ENCODE assay signal across 19 cellular contexts in genomic region chr12:1913377-1914115, GRCh38. TPM values are rescaled to one million over a fixed set of nuclear protein-coding genes. Genes with fewer than 3 reads are reported as not detected.
DNase-seq lines count a peak whose midpoint lies in the region; ATAC-seq, FAIRE-seq and TF ChIP-seq lines count a peak whose summit lies in the region.
"Had no signal": no experiment of that assay in that cellular context is flagged by ENCODE, and none has a peak within 500 bp of the region (broad histone marks: within the 10 kb centered on the region; RNA-seq: fewer than 3 reads in every experiment).

No MANE protein-coding gene starts in this region.

- H3K9me3 ChIP-seq in esophagus muscularis mucosa, result no peaks in the 10 kb centered on the region
- H3K9me3 ChIP-seq in spleen, result no peaks in the 10 kb centered on the region
- H3K9me3 ChIP-seq: adrenal gland, pancreas had no signal

- H3K4me3 ChIP-seq in H7 (ENCODE audit: insufficient read depth, low read depth, low read length), result no peak overlapping the region
- H3K4me3 ChIP-seq in esophagus muscularis mucosa, result no peak overlapping the region
- no peak overlapping the region for H3K4me3 ChIP-seq in spleen
- H3K4me3 ChIP-seq: adrenal gland, pancreas had no signal

- FAIRE-seq in GM19239 (lab: Jason Lieb, UNC), result no peak
- FAIRE-seq: G401.6, pancreas, RCC 7860 had no signal

- H3K27me3 Mint-ChIP-seq in T-helper 2 cell treated with Interferon-gamma antibody and Interleukin-4, amounts not matched to agents 5 μg/mL and 100 μg/mL, for 36 hours (ENCODE audit: low read depth), result peaks cover 13% of the 10 kb centered on the region

- H3K27me3 ChIP-seq in H7 (ENCODE audit: control insufficient read depth, insufficient read depth, low read length) (no peaks in the 10 kb centered on the region), esophagus muscularis mucosa (peaks cover 0 to 17% (median 0%) of the 10 kb centered on the region in 4 donors), spleen (replicated peaks in 1 of 7) (peaks cover 0 to 11% (median 0%) of the 10 kb centered on the region in 7 donors)
- H3K27me3 ChIP-seq: adrenal gland, pancreas had no signal

- no peak overlapping the region for H3K4me3 Mint-ChIP-seq in T-helper 2 cell treated with Interferon-gamma antibody and Interleukin-4, amounts not matched to agents 5 μg/mL and 100 μg/mL, for 36 hours
- H3K4me3 Mint-ChIP-seq: stimulated activated naive CD8-positive, alpha-beta T cell treated with anti-CD3 and anti-CD28 coated beads, Interleukin-15, amount 100 ng/mL, for 72 hours had no signal

- peak; percentile 2 for DNase-seq in T-helper 2 cell treated with Interferon-gamma antibody and Interleukin-4, amounts not matched to agents 5 μg/mL and 100 μg/mL, for 36 hours (ENCODE audit: low spot score)
- no peak for DNase-seq in T-helper 2 cell
- DNase-seq in H7, result peak; percentile 75
- DNase-seq in esophagus muscularis mucosa (ENCODE audit: extremely low spot score), result peak; percentile 79
- DNase-seq in spleen, result peak; percentile 57
- no peak for DNase-seq in NCI-H2196 treated with DMSO at 0.1 percent for 48 hours (lab: John Stamatoyannopoulos, UW; ENCODE audit: unreplicated experiment)
- DNase-seq in GM19239 (ENCODE audit: insufficient read length, low spot score), result no peak
- DNase-seq: 8988T; CD8-positive, alpha-beta memory T cell; NCI-H2029; NCI-H69; stimulated activated naive CD8-positive, alpha-beta T cell treated with anti-CD3 and anti-CD28 coated beads, Interleukin-15, amount 100 ng/mL, for 72 hours; WERI-Rb-1 had no signal

- H3K27ac Mint-ChIP-seq in T-helper 2 cell treated with Interferon-gamma antibody and Interleukin-4, amounts not matched to agents 5 μg/mL and 100 μg/mL, for 36 hours, result no peak overlapping the region
- H3K27ac Mint-ChIP-seq: CD8-positive, alpha-beta memory T cell; stimulated activated naive CD8-positive, alpha-beta T cell treated with anti-CD3 and anti-CD28 coated beads, Interleukin-15, amount 100 ng/mL, for 72 hours had no signal

- ATAC-seq in GM19452 (IDR thresholded peaks at IDR 0.05; ENCODE audit: unreplicated experiment), result no peak
- ATAC-seq: pancreas; stimulated activated naive CD8-positive, alpha-beta T cell treated with anti-CD3 and anti-CD28 coated beads, Interleukin-15, amount 100 ng/mL, for 72 hours had no signal

- no peak for TF ChIP-seq EP300 in esophagus muscularis mucosa (IDR thresholded peaks at IDR 0.05)

- H3K4me1 Mint-ChIP-seq in T-helper 2 cell treated with Interferon-gamma antibody and Interleukin-4, amounts not matched to agents 5 μg/mL and 100 μg/mL, for 36 hours (ENCODE audit: low read depth), result peaks cover 16% of the 10 kb centered on the region

- intact Hi-C loops in esophagus muscularis mucosa (cut with DNase I) (loop anchor here (5.0 kb wide), 1 partner anchor 76 kb away; no protein-coding TSS in a partner anchor), spleen (cut with DNase I; ENCODE audit: low total_unique reads) (no loop called here)

- no peaks in the 10 kb centered on the region for H3K9me3 Mint-ChIP-seq in T-helper 2 cell treated with Interferon-gamma antibody and Interleukin-4, amounts not matched to agents 5 μg/mL and 100 μg/mL, for 36 hours
- H3K9me3 Mint-ChIP-seq: CD8-positive, alpha-beta memory T cell had no signal

- no peak overlapping the region for H3K27ac ChIP-seq in esophagus muscularis mucosa (replicated peaks in 1 of 4)
- H3K27ac ChIP-seq in spleen, result no peak overlapping the region
- H3K27ac ChIP-seq: adrenal gland, epithelial cell of prostate, pancreas, WERI-Rb-1 had no signal

- H3K36me3 Mint-ChIP-seq in T-helper 2 cell treated with Interferon-gamma antibody and Interleukin-4, amounts not matched to agents 5 μg/mL and 100 μg/mL, for 36 hours (ENCODE audit: low read depth), result no peaks in the 10 kb centered on the region

- 82% methylated on average over 11 of the region's 12 CpGs for WGBS in esophagus muscularis mucosa
- WGBS in spleen, 5 donors, result 80 to 90% (median 85%) methylated on average over 11 to 12 of the region's 12 CpGs

- H3K36me3 ChIP-seq in H7 (replicated peaks; ENCODE audit: control insufficient read depth, insufficient read depth, low read length) (no peaks in the 10 kb centered on the region), esophagus muscularis mucosa (no peaks in the 10 kb centered on the region), spleen (no peaks in the 10 kb centered on the region)
- H3K36me3 ChIP-seq: adrenal gland, pancreas, WERI-Rb-1 had no signal

- no peak for TF ChIP-seq CTCF in esophagus muscularis mucosa (IDR thresholded peaks at IDR 0.05)
- no peak for TF ChIP-seq CTCF in spleen (IDR thresholded peaks at IDR 0.05 in 8 of 11, conservative IDR thresholded peaks at IDR 0.05 in 3 of 11)

- peaks cover 5 to 15% (median 12%) of the 10 kb centered on the region in 4 donors for H3K4me1 ChIP-seq in esophagus muscularis mucosa
- peaks cover 0 to 29% (median 11%) of the 10 kb centered on the region in 6 donors for H3K4me1 ChIP-seq in spleen
- H3K4me1 ChIP-seq: pancreas had no signal

- no peak for TF ChIP-seq POLR2A in esophagus muscularis mucosa (IDR thresholded peaks at IDR 0.05; ENCODE audit: low read depth)
- no peak for TF ChIP-seq POLR2A in spleen (IDR thresholded peaks at IDR 0.05)

RNA-seq across cellular contexts. Expression of gene CACNA2D4, which starts 4.9 kb away (rescaled TPM):
- 0.03 and 0.22 TPM in 2 replicates for total RNA-seq in H7 (2014; rRNA removed; shearing (Covaris generic))
- total RNA-seq in esophagus muscularis mucosa (1 to 10 TPM in 3 of 4 donors, under 1 TPM in 1; 0.84 to 3.8 (median 3.4) TPM), spleen (10 to 100 TPM in 3 of 7 donors, 1 to 10 TPM in 4; 3.3 to 11.8 (median 10.0) TPM)
- polyA plus RNA-seq in spleen, result 1 to 10 TPM; 3.4 to 5.0 (median 4.9) TPM

Comparison
In these comparisons a context has a peak if more than half of its experiments do, and no peak if none do; other contexts are left out.
1. DNase-seq: peak in T-helper 2 cell treated with Interferon-gamma antibody and Interleukin-4, amounts not matched to agents 5 μg/mL and 100 μg/mL, for 36 hours (single experiment), H7 (single experiment), esophagus muscularis mucosa (single experiment) and spleen (single experiment); none in T-helper 2 cell (0 of 5), NCI-H2196 treated with DMSO at 0.1 percent for 48 hours (single experiment) and GM19239 (single experiment).